In genomic region chr6:158517581-158517980, GRCh38 we compare ENCODE assay signal across 8 cellular contexts. TPM values are rescaled to one million over a fixed set of nuclear protein-coding genes. Genes with fewer than 3 reads are reported as not detected.
DNase-seq lines count a peak whose midpoint lies in the region; ATAC-seq and TF ChIP-seq lines count a peak whose summit lies in the region.

No MANE protein-coding gene starts in this region.

- TF ChIP-seq EP300 in suprapubic skin (IDR thresholded peaks at IDR 0.05): no peak

- no TSS peak for BruUV-seq in Panc1 (replicated peaks; lab: Mats Ljungman, UMichigan)

- peaks cover 19% of the 10 kb centered on the region for H3K27me3 ChIP-seq in GM23338 (ENCODE audit: insufficient read depth)
- no peaks in the 10 kb centered on the region for H3K27me3 ChIP-seq in Panc1 (ENCODE audit: control insufficient read depth, insufficient read depth, low read length)
- peaks cover 19% of the 10 kb centered on the region for H3K27me3 ChIP-seq in suprapubic skin

- intact Hi-C loops in Panc1 (cut with micrococcal nuclease; ENCODE audit: unreplicated experiment): loop anchor here (5.0 kb wide), 1 partner anchor 295 kb away; no protein-coding TSS in a partner anchor

- H3K9me3 Mint-ChIP-seq in GM23338: no peaks in the 10 kb centered on the region
- peaks cover 2% of the 10 kb centered on the region for H3K9me3 Mint-ChIP-seq in nephron progenitor cell

- H3K4me1 ChIP-seq in GM23338 (ENCODE audit: insufficient read depth) (peaks cover 6% of the 10 kb centered on the region; the same call in 1 of the 2 replicates), Panc1 (ENCODE audit: control insufficient read depth, insufficient read depth, low read length) (peaks cover 14% of the 10 kb centered on the region), suprapubic skin (peaks cover 7% of the 10 kb centered on the region)

- H3K27ac Mint-ChIP-seq in GM23338 (no peak overlapping the region), nephron progenitor cell (no peak overlapping the region)

- H3K36me3 ChIP-seq in GM23338 (ENCODE audit: insufficient read depth) (no peaks in the 10 kb centered on the region), Panc1 (ENCODE audit: control insufficient read depth, insufficient read depth, low read length) (no peaks in the 10 kb centered on the region), suprapubic skin (no peaks in the 10 kb centered on the region)

- peak overlapping the region; percentile 48 for H3K4me3 ChIP-seq in GM23338
- H3K4me3 ChIP-seq in Panc1 (ENCODE audit: low read depth in 2 of 2, low read length in 2 of 2): no peak overlapping the region
- no peak overlapping the region for H3K4me3 ChIP-seq in suprapubic skin

- H3K36me3 Mint-ChIP-seq in GM23338 (ENCODE audit: low read depth): no peaks in the 10 kb centered on the region
- H3K36me3 Mint-ChIP-seq in nephron progenitor cell (ENCODE audit: low read depth): peaks cover 6% of the 10 kb centered on the region

- peaks cover 23% of the 10 kb centered on the region for H3K4me1 Mint-ChIP-seq in GM23338
- peaks cover 18% of the 10 kb centered on the region for H3K4me1 Mint-ChIP-seq in nephron progenitor cell

- H3K4me3 Mint-ChIP-seq in GM23338 (no peak overlapping the region), nephron progenitor cell (peak overlapping the region; percentile 49)

- H3K27me3 Mint-ChIP-seq in GM23338 (ENCODE audit: insufficient read depth, low read depth, poor library complexity) (peaks cover 32% of the 10 kb centered on the region), nephron progenitor cell (ENCODE audit: low read depth, poor library complexity) (peaks cover 19% of the 10 kb centered on the region)

- no peaks in the 10 kb centered on the region for H4K20me1 ChIP-seq in GM23338 (replicated peaks; ENCODE audit: insufficient read depth)

- in situ Hi-C loops in Panc1 (cut with HindIII; ENCODE audit: low pct_unique_long_range_greater_than_20kb, low sequenced_read_pairs): no loop called here

- H3K9me3 ChIP-seq in Panc1 (ENCODE audit: control insufficient read depth, insufficient read depth, low read depth, low read length) (no peaks in the 10 kb centered on the region), suprapubic skin (no peaks in the 10 kb centered on the region)

- H3K27ac ChIP-seq in GM23338 (ENCODE audit: low read depth): no peak overlapping the region
- H3K27ac ChIP-seq in Panc1 (ENCODE audit: low read length): no peak overlapping the region
- H3K27ac ChIP-seq in suprapubic skin: no peak overlapping the region

- H3K9me2 ChIP-seq in GM23338 (ENCODE audit: insufficient read depth): no peaks in the 10 kb centered on the region

- H2AFZ ChIP-seq in GM23338: peak overlapping the region; percentile 74

- 57% methylated on average over 5 of the region's 5 CpGs for WGBS in suprapubic skin

- H3K4me2 ChIP-seq in GM23338: peak overlapping the region; percentile 69

- no peak for TF ChIP-seq POLR2A in suprapubic skin (IDR thresholded peaks at IDR 0.05)

- TF ChIP-seq CTCF in GM23338 (conservative IDR thresholded peaks at IDR 0.05; ENCODE audit: low read depth in 2 of 2) (no peak), Panc1 (IDR thresholded peaks at IDR 0.05) (no peak), nephron progenitor cell (IDR thresholded peaks at IDR 0.05) (no peak), suprapubic skin (IDR thresholded peaks at IDR 0.05) (no peak)

- 0 out of 2 replicates have a peak, but pooled peaks cover 7% of the 10 kb centered on the region for H3F3A ChIP-seq in GM23338 (replicated peaks; ENCODE audit: low read depth)

- POLR2A ChIA-PET in Panc1 (lab: Charles Lee): no interaction called here

- H3K79me2 ChIP-seq in GM23338 (replicated peaks; ENCODE audit: insufficient read depth): no peaks in the 10 kb centered on the region

- DNase-seq in DMS79 treated with DMSO at 0.1 percent for 48 hours (lab: John Stamatoyannopoulos, UW) (peak; percentile 20), DMS79 (lab: John Stamatoyannopoulos, UW) (no peak), GM23338 (ENCODE audit: low spot score) (no peak), Panc1 (ENCODE audit: low read depth, low spot score) (no peak), nephron progenitor cell (no peak), GM19238 (ENCODE audit: insufficient read length, low spot score) (no peak), suprapubic skin (ENCODE audit: low spot score in 2 of 2) (no peak)
- DNase-seq in stimulated activated CD8-positive, alpha-beta memory T cell treated with anti-CD3 and anti-CD28 coated beads, Interleukin-4, amount 100 ng/mL, for 48 hours: no peak

- ATAC-seq in GM23338: no peak
- peak; percentile 19 for ATAC-seq in Panc1

- CTCF ChIA-PET in Panc1 (lab: Charles Lee): no interaction called here

TF ChIP-seq in GM23338, 12 proteins besides CTCF, POLR2A, EP300 and RAD21 (continues in another document):
- TF ChIP-seq REST (IDR thresholded peaks at IDR 0.05; ENCODE audit: unreplicated experiment) (no peak), STAT1 (IDR thresholded peaks at IDR 0.05; ENCODE audit: unreplicated experiment) (no peak), ZNF114 (CRISPR knock-in tag; IDR thresholded peaks at IDR 0.05) (no peak), ZNF331 (CRISPR knock-in tag; IDR thresholded peaks at IDR 0.05; ENCODE audit: low read depth) (no peak), JUNB (IDR thresholded peaks at IDR 0.05; ENCODE audit: unreplicated experiment) (no peak), CREB1 (CRISPR knock-in tag; IDR thresholded peaks at IDR 0.05; ENCODE audit: low read depth) (no peak), ETS1 (IDR thresholded peaks at IDR 0.05) (no peak), EZH2 (IDR thresholded peaks at IDR 0.05; ENCODE audit: low read depth, unreplicated experiment) (no peak), POLR2AphosphoS5 (IDR thresholded peaks at IDR 0.05; ENCODE audit: low read depth) (no peak)

RNA-seq across cellular contexts. Expression of gene TMEM181, which starts 42.3 kb away (rescaled TPM):
- total RNA-seq in GM23338 (2014; rRNA removed; shearing (Covaris generic)): 25.2 and 28.2 TPM in 2 replicates
- polyA plus RNA-seq in GM23338 (2016; fragmentation: Nextera tagmentation; extraction: Ambion mirVana): 11.9 and 12.3 TPM in 2 replicates
- 38.0 TPM for total RNA-seq in Panc1 (2021; ENCODE audit: unreplicated experiment)
- polyA plus RNA-seq in Panc1 (2012; ENCODE audit: insufficient read length): 24.5 TPM
- total RNA-seq in suprapubic skin: 10 to 100 TPM; 17.5 to 24.7 (median 21.7) TPM
